8 cellular contexts compared by ENCODE assay signal in the genomic region with DNA sequence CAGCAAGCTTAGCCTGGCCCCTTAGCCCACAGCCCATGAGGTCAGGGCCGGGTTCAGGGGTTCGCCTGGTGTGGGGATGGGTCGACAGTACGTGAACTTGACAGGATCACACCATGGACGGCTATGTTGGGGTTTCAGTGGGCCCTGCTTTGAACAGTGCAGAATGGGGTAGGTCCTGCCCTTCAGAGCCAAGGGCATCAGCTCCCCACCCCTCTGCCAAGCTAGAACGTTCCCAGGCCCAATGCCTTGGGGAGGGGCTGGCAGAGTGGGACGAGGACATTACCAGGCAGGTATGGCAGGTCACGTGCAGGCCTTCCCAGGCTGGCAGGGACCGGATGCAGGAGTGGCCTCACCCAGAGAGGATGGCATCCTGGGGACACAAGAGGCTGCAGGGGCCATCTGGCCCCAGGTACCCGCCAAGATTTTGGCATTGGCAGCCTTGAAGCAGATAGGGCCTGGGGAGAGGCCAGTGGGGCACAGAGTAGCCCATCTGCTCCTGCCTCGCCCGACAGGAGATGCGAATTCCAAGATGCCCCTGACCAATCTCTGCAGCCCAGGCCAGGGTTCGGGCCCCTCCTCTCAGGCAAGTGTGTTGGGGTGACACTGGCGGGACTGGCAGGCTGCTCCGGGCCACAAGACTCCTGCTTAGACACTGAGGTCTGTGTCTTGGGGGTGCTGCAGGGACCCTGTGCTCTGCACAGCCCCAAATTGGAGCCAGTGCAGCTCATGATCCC. TPM values are rescaled to one million over a fixed set of nuclear protein-coding genes. Genes with fewer than 3 reads are reported as not detected.
DNase-seq lines count a peak whose midpoint lies in the region; ATAC-seq and TF ChIP-seq lines count a peak whose summit lies in the region.
"Not testable (repeated sequence)": the region's sequence is repeated elsewhere in the genome, so short reads cannot be mapped to it uniquely, and the experiment has no call there.

No MANE protein-coding gene starts in this region.

- H3K9me3 ChIP-seq in CD4-positive, CD25-positive, alpha-beta regulatory T cell (ENCODE audit: control insufficient read depth in 2 of 2, low read length in 2 of 2); heart right ventricle: not testable (repeated sequence)

- not testable (repeated sequence) for ATAC-seq in CD4-positive, CD25-positive, alpha-beta regulatory T cell (ENCODE audit: low read depth in 2 of 2); activated CD4-positive, alpha-beta T cell treated with anti-CD3 and anti-CD28 coated beads for 36 hours
- ATAC-seq in heart right ventricle, result peak in 4 of 8 donors; percentile 1 to 6 (median 3)

- H3K27ac ChIP-seq in CD4-positive, CD25-positive, alpha-beta regulatory T cell (ENCODE audit: insufficient read depth, low read length, poor library complexity, severe bottlenecking), result not testable (repeated sequence)
- peak overlapping the region in 3 of 10 donors; percentile 59 to 73 (median 60) for H3K27ac ChIP-seq in heart right ventricle

- CTCF ChIA-PET in activated CD4-positive, alpha-beta T cell treated with anti-CD3 and anti-CD28 coated beads for 36 hours (lab: Charles Lee), result interaction anchor here (0.6 to 2.7 kb wide), 23 partner anchors 8 to 363 kb away, joined by 3 to 21 read pairs (median 4); a partner anchor contains a TSS
- CTCF ChIA-PET in MCF 10A (lab: Yijun Ruan, JAX), result interaction anchor here (0.6 to 2.3 kb wide), 11 partner anchors 9 to 187 kb away, joined by 3 to 8 read pairs (median 4); a partner anchor contains a TSS

- POLR2A ChIA-PET in activated CD4-positive, alpha-beta T cell treated with anti-CD3 and anti-CD28 coated beads for 36 hours (lab: Charles Lee), result interaction anchor here (1.1 to 1.5 kb wide), 2 partner anchors 45 to 188 kb away, joined by 3 to 4 read pairs; a partner anchor contains a TSS
- POLR2A ChIA-PET in MCF 10A (lab: Yijun Ruan, JAX), result interaction anchor here (0.6 to 2.0 kb wide), 7 partner anchors 10 to 193 kb away, joined by 3 to 10 read pairs (median 3); a partner anchor contains a TSS

- H3K9me3 Mint-ChIP-seq in CD4-positive, CD25-positive, alpha-beta regulatory T cell; HFFc6; activated CD4-positive, alpha-beta T cell treated with anti-CD3 and anti-CD28 coated beads for 36 hours (ENCODE audit: low read depth); MCF 10A (ENCODE audit: unreplicated experiment); nephron; stimulated activated naive CD8-positive, alpha-beta T cell treated with anti-CD3 and anti-CD28 coated beads, Interleukin-15, Interleukin-2, amounts not matched to agents 100 ng/mL and 50 ng/mL, for 24 hours: not testable (repeated sequence)

- H3K27ac Mint-ChIP-seq in CD4-positive, CD25-positive, alpha-beta regulatory T cell, result peak overlapping the region in 1 of 3 donors; percentile 56
- H3K27ac Mint-ChIP-seq in HFFc6 (peak overlapping the region; percentile 9; the same call in 1 of the 2 replicates), nephron (peak overlapping the region; percentile 66 to 80 (median 68))
- not testable (repeated sequence) for H3K27ac Mint-ChIP-seq in activated CD4-positive, alpha-beta T cell treated with anti-CD3 and anti-CD28 coated beads for 36 hours; MCF 10A (ENCODE audit: low read depth, unreplicated experiment); stimulated activated naive CD8-positive, alpha-beta T cell treated with anti-CD3 and anti-CD28 coated beads, Interleukin-15, Interleukin-2, amounts not matched to agents 100 ng/mL and 50 ng/mL, for 24 hours

- H3K4me3 ChIP-seq in CD4-positive, CD25-positive, alpha-beta regulatory T cell (ENCODE audit: low read depth, low read length), result not testable (repeated sequence)
- peak overlapping the region in 8 of 10 donors; percentile 51 to 69 (median 61) for H3K4me3 ChIP-seq in heart right ventricle

- not testable (repeated sequence) for DNase-seq in CD4-positive, CD25-positive, alpha-beta regulatory T cell; HFFc6; activated CD4-positive, alpha-beta T cell treated with anti-CD3 and anti-CD28 coated beads for 36 hours; MCF 10A (ENCODE audit: unreplicated experiment); heart right ventricle
- peak; percentile 75 to 78 for DNase-seq in NCI-H524 (lab: John Stamatoyannopoulos, UW)

- peaks cover 0 to 18% (median 2%) of the 10 kb centered on the region in 4 donors for H3K4me1 Mint-ChIP-seq in CD4-positive, CD25-positive, alpha-beta regulatory T cell
- H3K4me1 Mint-ChIP-seq in HFFc6 (ENCODE audit: low read depth) (peaks cover 20% of the 10 kb centered on the region), MCF 10A (ENCODE audit: insufficient read depth, unreplicated experiment) (peaks cover 18% of the 10 kb centered on the region), nephron (peaks cover 25% of the 10 kb centered on the region)
- H3K4me1 Mint-ChIP-seq in activated CD4-positive, alpha-beta T cell treated with anti-CD3 and anti-CD28 coated beads for 36 hours; stimulated activated naive CD8-positive, alpha-beta T cell treated with anti-CD3 and anti-CD28 coated beads, Interleukin-15, Interleukin-2, amounts not matched to agents 100 ng/mL and 50 ng/mL, for 24 hours (ENCODE audit: low read depth): not testable (repeated sequence)

- not testable (repeated sequence) for TF ChIP-seq CTCF in HFFc6 (IDR thresholded peaks at IDR 0.05); MCF 10A (IDR thresholded peaks at IDR 0.05; ENCODE audit: unreplicated experiment); heart right ventricle (IDR thresholded peaks at IDR 0.05); nephron (IDR thresholded peaks at IDR 0.05; ENCODE audit: unreplicated experiment in 3 of 3)

- H3K27me3 ChIP-seq in CD4-positive, CD25-positive, alpha-beta regulatory T cell (ENCODE audit: control insufficient read depth, insufficient read depth, low read length), result not testable (repeated sequence)
- peaks cover 0 to 37% (median 29%) of the 10 kb centered on the region in 7 donors for H3K27me3 ChIP-seq in heart right ventricle

- BruUV-seq in MCF 10A (replicated peaks; lab: Mats Ljungman, UMichigan), result not testable (repeated sequence)

- H3K36me3 ChIP-seq in CD4-positive, CD25-positive, alpha-beta regulatory T cell (ENCODE audit: control insufficient read depth, insufficient read depth, low read length), result not testable (repeated sequence)
- peaks cover 0 to 46% (median 6%) of the 10 kb centered on the region in 9 donors for H3K36me3 ChIP-seq in heart right ventricle

- peaks cover 39% of the 10 kb centered on the region for H3K4me1 ChIP-seq in CD4-positive, CD25-positive, alpha-beta regulatory T cell (ENCODE audit: control insufficient read depth, insufficient read depth, low read length, poor library complexity, severe bottlenecking)
- peaks cover 17 to 45% (median 36%) of the 10 kb centered on the region in 9 donors for H3K4me1 ChIP-seq in heart right ventricle

- H3K36me3 Mint-ChIP-seq in CD4-positive, CD25-positive, alpha-beta regulatory T cell; HFFc6 (ENCODE audit: low read depth); activated CD4-positive, alpha-beta T cell treated with anti-CD3 and anti-CD28 coated beads for 36 hours (ENCODE audit: low read depth); nephron (ENCODE audit: low read depth); stimulated activated naive CD8-positive, alpha-beta T cell treated with anti-CD3 and anti-CD28 coated beads, Interleukin-15, Interleukin-2, amounts not matched to agents 100 ng/mL and 50 ng/mL, for 24 hours (ENCODE audit: low read depth): not testable (repeated sequence)
- H3K36me3 Mint-ChIP-seq in MCF 10A (ENCODE audit: insufficient read depth, unreplicated experiment), result peaks cover 41% of the 10 kb centered on the region

- intact Hi-C loops in activated CD4-positive, alpha-beta T cell treated with anti-CD3 and anti-CD28 coated beads for 36 hours (cut with DNase I, micrococcal nuclease), result loop anchor here (1.0 to 10.0 kb wide), 2 partner anchors 102 to 193 kb away; a partner anchor contains a TSS
- intact Hi-C loops in MCF 10A (cut with micrococcal nuclease), result loop anchor here (2.0 to 10.0 kb wide), 2 partner anchors 103 to 193 kb away; a partner anchor contains a TSS
- intact Hi-C loops in heart right ventricle (cut with DNase I), result loop anchor here in 5 of 10 donors (2.0 to 10.0 kb wide), 5 partner anchors 35 to 183 kb away; a partner anchor contains a TSS

- 43 to 49% methylated on average over 14 to 16 of the region's 16 CpGs for WGBS in heart right ventricle, 2 donors

- peak overlapping the region; percentile 79 to 95 (median 84) for H3K4me3 Mint-ChIP-seq in CD4-positive, CD25-positive, alpha-beta regulatory T cell
- H3K4me3 Mint-ChIP-seq in HFFc6 (peak overlapping the region; percentile 89), MCF 10A (ENCODE audit: unreplicated experiment) (peak overlapping the region; percentile 67), nephron (peak overlapping the region; percentile 78 to 82 (median 80))
- peak overlapping the region; percentile 65 for H3K4me3 Mint-ChIP-seq in activated CD4-positive, alpha-beta T cell treated with anti-CD3 and anti-CD28 coated beads for 36 hours
- H3K4me3 Mint-ChIP-seq in stimulated activated naive CD8-positive, alpha-beta T cell treated with anti-CD3 and anti-CD28 coated beads, Interleukin-15, Interleukin-2, amounts not matched to agents 100 ng/mL and 50 ng/mL, for 24 hours, result peak overlapping the region; percentile 75

- H3K27me3 Mint-ChIP-seq in CD4-positive, CD25-positive, alpha-beta regulatory T cell, result peaks cover 21% of the 10 kb centered on the region
- H3K27me3 Mint-ChIP-seq in HFFc6 (ENCODE audit: insufficient read depth), result peaks cover 14% of the 10 kb centered on the region
- peaks cover 11% of the 10 kb centered on the region for H3K27me3 Mint-ChIP-seq in activated CD4-positive, alpha-beta T cell treated with anti-CD3 and anti-CD28 coated beads for 36 hours
- H3K27me3 Mint-ChIP-seq in MCF 10A (ENCODE audit: insufficient read depth, unreplicated experiment); nephron (ENCODE audit: low read depth); stimulated activated naive CD8-positive, alpha-beta T cell treated with anti-CD3 and anti-CD28 coated beads, Interleukin-15, Interleukin-2, amounts not matched to agents 100 ng/mL and 50 ng/mL, for 24 hours: not testable (repeated sequence)

RNA-seq across cellular contexts. Expression of a gene that starts 0.5 kb away (rescaled TPM):
- 4.3 TPM for total RNA-seq in CD4-positive, CD25-positive, alpha-beta regulatory T cell
- under 1 TPM in 2 of 4 donors, not detected in 2; 0.10 to 0.11 TPM for polyA plus RNA-seq in CD4-positive, CD25-positive, alpha-beta regulatory T cell
- 1 to 10 TPM; 4.5 to 8.0 (median 5.3) TPM for total RNA-seq in HFFc6 (2021; fragmentation: NEBNext Ultra II Directional; extraction: Animal tissue kit (Norgen Biotek cat#: 25700))
- 1 to 10 TPM; 4.3 to 4.8 TPM for total RNA-seq in activated CD4-positive, alpha-beta T cell treated with anti-CD3 and anti-CD28 coated beads for 36 hours
- total RNA-seq in MCF 10A (2022) (5.6 and 5.7 TPM in 2 replicates), heart right ventricle (1 to 10 TPM; 3.6 to 8.3 (median 5.9) TPM)
- polyA plus RNA-seq in heart right ventricle, result 1 to 10 TPM; 3.4 to 7.6 TPM

RNA-seq across cellular contexts. Expression of a gene that starts 7.4 kb away (rescaled TPM):
- total RNA-seq in CD4-positive, CD25-positive, alpha-beta regulatory T cell, result 33.7 TPM
- 10 to 100 TPM; 65.4 to 95.8 (median 80.3) TPM for polyA plus RNA-seq in CD4-positive, CD25-positive, alpha-beta regulatory T cell
- 100 to 1,000 TPM; 156 to 181 (median 169) TPM for total RNA-seq in HFFc6 (2021; fragmentation: NEBNext Ultra II Directional; extraction: Animal tissue kit (Norgen Biotek cat#: 25700))
- total RNA-seq in activated CD4-positive, alpha-beta T cell treated with anti-CD3 and anti-CD28 coated beads for 36 hours, result 10 to 100 TPM; 94.5 to 98.9 TPM
- total RNA-seq in MCF 10A (2022) (173 and 193 TPM in 2 replicates), heart right ventricle (100 to 1,000 TPM; 310 to 376 (median 327) TPM)
- polyA plus RNA-seq in heart right ventricle, result 100 to 1,000 TPM; 354 to 650 TPM

RNA-seq across cellular contexts. Expression of a gene that starts 10.3 kb away (rescaled TPM):
- total RNA-seq in CD4-positive, CD25-positive, alpha-beta regulatory T cell, result 2.7 TPM
- under 1 TPM in 1 of 4 donors, not detected in 3; 0.30 TPM for polyA plus RNA-seq in CD4-positive, CD25-positive, alpha-beta regulatory T cell
- total RNA-seq in HFFc6 (2021; fragmentation: NEBNext Ultra II Directional; extraction: Animal tissue kit (Norgen Biotek cat#: 25700)), result 1 to 10 TPM; 2.3 to 3.4 (median 3.0) TPM
- total RNA-seq in activated CD4-positive, alpha-beta T cell treated with anti-CD3 and anti-CD28 coated beads for 36 hours, result 10 to 100 TPM; 16.6 to 17.5 TPM
- total RNA-seq in MCF 10A (2022), result 11.8 and 14.1 TPM in 2 replicates
- 10 to 100 TPM in 2 of 10 donors, 1 to 10 TPM in 8; 4.1 to 11.3 (median 8.3) TPM for total RNA-seq in heart right ventricle
- 10 to 100 TPM in 1 of 2 donors, 1 to 10 TPM in 1; 8.0 to 45.4 TPM for polyA plus RNA-seq in heart right ventricle

RNA-seq across cellular contexts. Expression of a gene that starts 24.3 kb away (rescaled TPM):
- total RNA-seq in CD4-positive, CD25-positive, alpha-beta regulatory T cell, result 219 TPM
- 100 to 1,000 TPM; 297 to 398 (median 339) TPM for polyA plus RNA-seq in CD4-positive, CD25-positive, alpha-beta regulatory T cell
- total RNA-seq in HFFc6 (2021; fragmentation: NEBNext Ultra II Directional; extraction: Animal tissue kit (Norgen Biotek cat#: 25700)), result 100 to 1,000 TPM; 369 to 460 (median 443) TPM
- 100 to 1,000 TPM; 282 to 320 TPM for total RNA-seq in activated CD4-positive, alpha-beta T cell treated with anti-CD3 and anti-CD28 coated beads for 36 hours
- 480 and 581 TPM in 2 replicates for total RNA-seq in MCF 10A (2022)
- total RNA-seq in heart right ventricle, result 100 to 1,000 TPM; 289 to 375 (median 329) TPM
- polyA plus RNA-seq in heart right ventricle, result 1,000 to 10,000 TPM in 1 of 2 donors, 100 to 1,000 TPM in 1; 624 to 1,058 TPM

RNA-seq across cellular contexts. Expression of a gene that starts 34.1 kb away (rescaled TPM):
- total RNA-seq in CD4-positive, CD25-positive, alpha-beta regulatory T cell, result 63.6 TPM
- polyA plus RNA-seq in CD4-positive, CD25-positive, alpha-beta regulatory T cell, result 10 to 100 TPM in 2 of 4 donors, 1 to 10 TPM in 2; 9.4 to 13.9 (median 10.6) TPM
- total RNA-seq in HFFc6 (2021; fragmentation: NEBNext Ultra II Directional; extraction: Animal tissue kit (Norgen Biotek cat#: 25700)), result 10 to 100 TPM; 77.8 to 87.7 (median 84.0) TPM
- total RNA-seq in activated CD4-positive, alpha-beta T cell treated with anti-CD3 and anti-CD28 coated beads for 36 hours, result 10 to 100 TPM; 66.2 to 71.8 TPM
- total RNA-seq in MCF 10A (2022) (77.8 and 84.2 TPM in 2 replicates), heart right ventricle (10 to 100 TPM; 61.6 to 91.2 (median 66.6) TPM)
- polyA plus RNA-seq in heart right ventricle, result 10 to 100 TPM; 60.5 to 97.4 TPM
